ENCODE assay signal across 9 cellular contexts in genomic region chr1:162690672-162691434, GRCh38. TPM values are rescaled to one million over a fixed set of nuclear protein-coding genes. Genes with fewer than 3 reads are reported as not detected.
DNase-seq lines count a peak whose midpoint lies in the region; ATAC-seq and TF ChIP-seq lines count a peak whose summit lies in the region.
"Had no signal": no experiment of that assay in that cellular context is flagged by ENCODE, and none has a peak within 500 bp of the region (broad histone marks: within the 10 kb centered on the region; RNA-seq: fewer than 3 reads in every experiment).

No MANE protein-coding gene starts in this region.

- H3K9me3 ChIP-seq in mucosa of descending colon, result no peaks in the 10 kb centered on the region

- ATAC-seq in mucosa of descending colon (peak; percentile 64), HG02938 (IDR thresholded peaks at IDR 0.05; ENCODE audit: unreplicated experiment) (no peak), GM19395 (IDR thresholded peaks at IDR 0.05; ENCODE audit: unreplicated experiment) (no peak)

- intact Hi-C loops in mucosa of descending colon (cut with DNase I, micrococcal nuclease) (no loop called here), posterior cingulate gyrus (cut with DNase I) (no loop called here)

- no peak overlapping the region for H3K4me3 ChIP-seq in mucosa of descending colon

- H3K4me1 ChIP-seq in mucosa of descending colon (ENCODE audit: low read depth), result peaks cover 2% of the 10 kb centered on the region

- DNase-seq in AG08395 (ENCODE audit: low spot score) (peak; percentile 91), MV-4-11 (lab: John Stamatoyannopoulos, UW) (peak; percentile 52), dedifferentiated amniotic fluid mesenchymal stem cell (ENCODE audit: extremely low spot score) (peak; percentile 79), mucosa of descending colon (no peak), posterior cingulate gyrus (no peak)
- no peak for DNase-seq in activated CD4-positive, alpha-beta T cell treated with anti-CD3 and anti-CD28 coated beads, Interleukin-2, amount 50 U/mL, for 1 hour
- DNase-seq: activated naive CD4-positive, alpha-beta T cell treated with anti-CD3 and anti-CD28 coated beads, Interleukin-2, amount 10 ng/mL, durations not matched to agents 7 days and 5 days had no signal

- no peaks in the 10 kb centered on the region for H3K36me3 ChIP-seq in mucosa of descending colon (ENCODE audit: low read depth)

- no peak for TF ChIP-seq CTCF in mucosa of descending colon (IDR thresholded peaks at IDR 0.05)

RNA-seq across cellular contexts. Expression of gene DDR2, which starts 58.6 kb away (rescaled TPM):
- total RNA-seq in mucosa of descending colon, result 100 to 1,000 TPM in 1 of 3 donors, 10 to 100 TPM in 2; 13.3 to 203 (median 28.0) TPM

Comparison
In these comparisons a context has a peak if more than half of its experiments do, and no peak if none do; other contexts are left out.
1. DNase-seq: peak in AG08395 (single experiment), MV-4-11 (single experiment) and dedifferentiated amniotic fluid mesenchymal stem cell (single experiment); none in mucosa of descending colon (0 of 3), activated CD4-positive, alpha-beta T cell treated with anti-CD3 and anti-CD28 coated beads, Interleukin-2, amount 50 U/mL, for 1 hour (single experiment) and posterior cingulate gyrus (0 of 10).